In the genomic region with DNA sequence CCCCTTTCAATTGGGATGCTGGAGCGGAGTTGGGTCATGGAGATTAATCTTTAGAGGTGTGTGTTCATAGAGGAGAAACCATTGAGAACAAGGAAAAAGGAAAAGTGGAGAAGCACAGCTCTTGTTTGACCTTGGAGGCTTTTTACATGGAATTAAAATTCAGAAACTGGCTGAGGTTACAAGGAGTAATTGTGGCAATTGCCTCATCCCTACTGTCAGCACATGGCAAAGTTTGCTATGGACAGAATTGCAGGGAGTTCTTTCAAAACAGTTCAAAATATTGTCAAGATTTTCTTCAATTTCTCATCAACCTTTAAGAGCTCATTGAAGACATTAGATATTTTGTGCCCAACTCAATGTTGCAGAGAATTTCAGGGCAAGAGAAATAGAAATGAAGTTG, we compare ENCODE assay signal across 20 cellular contexts.
DNase-seq lines count a peak whose midpoint lies in the region; ATAC-seq and TF ChIP-seq lines count a peak whose summit lies in the region.
"Had no signal": no experiment of that assay in that cellular context is flagged by ENCODE, and none has a peak within 500 bp of the region (broad histone marks: within the 10 kb centered on the region; RNA-seq: fewer than 3 reads in every experiment).

No MANE protein-coding gene starts in this region.

- H3K36me3 Mint-ChIP-seq in activated T-helper 17 cell treated with anti-CD3 and anti-CD28 coated beads, Interleukin-2, amount 50 U/mL, for 72 hours (ENCODE audit: low read depth): no peaks in the 10 kb centered on the region
- H3K36me3 Mint-ChIP-seq: CD4-positive, alpha-beta memory T cell had no signal

- no TSS peak for BruUV-seq in OCI-LY7 (replicated peaks; lab: Mats Ljungman, UMichigan)

- no peaks in the 10 kb centered on the region for H3K27me3 Mint-ChIP-seq in activated T-helper 17 cell treated with anti-CD3 and anti-CD28 coated beads, Interleukin-2, amount 50 U/mL, for 72 hours
- H3K27me3 Mint-ChIP-seq: CD4-positive, alpha-beta memory T cell had no signal

- POLR2A ChIA-PET in OCI-LY7 (lab: Charles Lee): interaction anchor here (1.0 to 1.2 kb wide), 2 partner anchors 10 to 42 kb away, joined by 3 to 4 read pairs; no protein-coding TSS in a partner anchor

- H3K9me3 Mint-ChIP-seq in activated T-helper 17 cell treated with anti-CD3 and anti-CD28 coated beads, Interleukin-2, amount 50 U/mL, for 72 hours: peaks cover 2% of the 10 kb centered on the region

- H3K4me2 ChIP-seq in GM23248 (ENCODE audit: unreplicated experiment) (no peak overlapping the region), MM.1S (ENCODE audit: low read depth, low read length) (peak overlapping the region; percentile 15; the same call in 1 of the 2 replicates), OCI-LY7 (ENCODE audit: low read length) (no peak overlapping the region)

- H3F3A ChIP-seq in GM23248 (ENCODE audit: insufficient read depth) (no peaks in the 10 kb centered on the region; the same call in 1 of the 2 replicates), MM.1S (ENCODE audit: insufficient read depth, low read length) (no peaks in the 10 kb centered on the region)

- H3K4me3 ChIP-seq in GM23248: no peak overlapping the region
- H3K4me3 ChIP-seq in MM.1S (ENCODE audit: low read length): no peak overlapping the region
- no peak overlapping the region for H3K4me3 ChIP-seq in fibroblast of mammary gland (ENCODE audit: control insufficient read depth, low read depth, low read length)
- no peak overlapping the region for H3K4me3 ChIP-seq in tibial artery
- H3K4me3 ChIP-seq in OCI-LY7 (ENCODE audit: low read depth, low read length, poor library complexity, severe bottlenecking): no peak overlapping the region
- H3K4me3 ChIP-seq in ascending aorta: no peak overlapping the region
- H3K4me3 ChIP-seq: SJSA1 had no signal

- H4K20me1 ChIP-seq in GM23248 (ENCODE audit: insufficient read depth) (no peaks in the 10 kb centered on the region), MM.1S (ENCODE audit: insufficient read depth, low read length) (no peaks in the 10 kb centered on the region), OCI-LY7 (ENCODE audit: insufficient read depth, low read length) (no peaks in the 10 kb centered on the region)

- no peak overlapping the region; the same call in 1 of the 2 replicates for H3K27ac ChIP-seq in GM23248
- no peak overlapping the region for H3K27ac ChIP-seq in MM.1S (ENCODE audit: low read length)
- H3K27ac ChIP-seq in tibial artery: no peak overlapping the region
- no peak overlapping the region for H3K27ac ChIP-seq in OCI-LY7 (ENCODE audit: low read depth, low read length, poor library complexity, severe bottlenecking)
- no peak overlapping the region for H3K27ac ChIP-seq in ascending aorta
- H3K27ac ChIP-seq: SJSA1 had no signal

- H3K9me2 ChIP-seq in GM23248 (ENCODE audit: insufficient read depth) (no peaks in the 10 kb centered on the region), MM.1S (replicated peaks; ENCODE audit: insufficient read depth, low read length) (no peaks in the 10 kb centered on the region), OCI-LY7 (ENCODE audit: insufficient read depth, low read length) (no peaks in the 10 kb centered on the region)

- in situ Hi-C loops in GM23248 (cut with MboI): no loop called here

- H3K79me2 ChIP-seq in GM23248 (ENCODE audit: insufficient read depth) (no peaks in the 10 kb centered on the region), MM.1S (ENCODE audit: low read length) (no peaks in the 10 kb centered on the region), OCI-LY7 (ENCODE audit: insufficient read depth, low read depth, low read length) (no peaks in the 10 kb centered on the region)

- CTCF ChIA-PET in OCI-LY7 (lab: Charles Lee; ENCODE audit: unreplicated experiment): no interaction called here

- H3K4me1 ChIP-seq in GM23248 (ENCODE audit: insufficient read depth): peaks cover 29% of the 10 kb centered on the region
- peaks cover 19% of the 10 kb centered on the region for H3K4me1 ChIP-seq in MM.1S (ENCODE audit: low read length)
- peaks cover 0 to 20% (median 14%) of the 10 kb centered on the region in 4 donors for H3K4me1 ChIP-seq in tibial artery
- H3K4me1 ChIP-seq in OCI-LY7 (ENCODE audit: insufficient read depth, low read length, poor library complexity, severe bottlenecking): peaks cover 3% of the 10 kb centered on the region
- peaks cover 0 to 3% of the 10 kb centered on the region in 2 donors for H3K4me1 ChIP-seq in ascending aorta
- H3K4me1 ChIP-seq: SJSA1 had no signal

- H3K9me3 ChIP-seq in GM23248 (ENCODE audit: low read depth) (no peaks in the 10 kb centered on the region), MM.1S (replicated peaks; ENCODE audit: insufficient read depth, low read length) (no peaks in the 10 kb centered on the region), tibial artery (no peaks in the 10 kb centered on the region), OCI-LY7 (ENCODE audit: low read length) (no peaks in the 10 kb centered on the region), ascending aorta (no peaks in the 10 kb centered on the region)
- H3K9me3 ChIP-seq: SJSA1 had no signal

- H3K27ac Mint-ChIP-seq in activated T-helper 17 cell treated with anti-CD3 and anti-CD28 coated beads, Interleukin-2, amount 50 U/mL, for 72 hours: no peak overlapping the region
- H3K27ac Mint-ChIP-seq: CD4-positive, alpha-beta memory T cell had no signal

- peak; percentile 37 for DNase-seq in GM23248
- DNase-seq in MM.1S: no peak
- DNase-seq in fibroblast of mammary gland (ENCODE audit: low read depth): peak; percentile 30
- DNase-seq in myocyte (ENCODE audit: low read depth): peak; percentile 42
- DNase-seq in tibial artery: no peak
- no peak for DNase-seq in OCI-LY7 (ENCODE audit: low spot score)
- no peak for DNase-seq in ascending aorta (ENCODE audit: low spot score in 2 of 2)
- DNase-seq: AML-193; CD4-positive, alpha-beta memory T cell; GDM1; GOT3; Karpas-422; MV-4-11; NCI-H1436 treated with DMSO at 0.1 percent for 48 hours; NCI-H2081 treated with DMSO at 0.1 percent for 48 hours; NCI-H2227 treated with DMSO at 0.1 percent for 48 hours; NCI-H524 treated with DMSO at 0.1 percent for 48 hours; OCI-M1 had no signal

- no peak overlapping the region for H2AFZ ChIP-seq in GM23248
- no peak overlapping the region for H2AFZ ChIP-seq in MM.1S (ENCODE audit: low read length)
- no peak overlapping the region for H2AFZ ChIP-seq in OCI-LY7 (ENCODE audit: low read length)

- no peak overlapping the region for H3K4me3 Mint-ChIP-seq in activated T-helper 17 cell treated with anti-CD3 and anti-CD28 coated beads, Interleukin-2, amount 50 U/mL, for 72 hours
- H3K4me3 Mint-ChIP-seq: CD4-positive, alpha-beta memory T cell had no signal

- H3K27me3 ChIP-seq in GM23248 (replicated peaks; ENCODE audit: insufficient read depth) (no peaks in the 10 kb centered on the region), MM.1S (replicated peaks; ENCODE audit: insufficient read depth, low read length) (no peaks in the 10 kb centered on the region), tibial artery (no peaks in the 10 kb centered on the region), ascending aorta (no peaks in the 10 kb centered on the region)
- H3K27me3 ChIP-seq: SJSA1 had no signal

- H3K9ac ChIP-seq in GM23248 (no peak overlapping the region), MM.1S (ENCODE audit: low read length) (no peak overlapping the region)

- ATAC-seq in activated T-helper 17 cell treated with anti-CD3 and anti-CD28 coated beads, Interleukin-2, amount 50 U/mL, for 72 hours (replicated peaks): no peak

- no peaks in the 10 kb centered on the region for H3K4me1 Mint-ChIP-seq in activated T-helper 17 cell treated with anti-CD3 and anti-CD28 coated beads, Interleukin-2, amount 50 U/mL, for 72 hours
- H3K4me1 Mint-ChIP-seq: CD4-positive, alpha-beta memory T cell had no signal

- TF ChIP-seq CTCF in MM.1S (IDR thresholded peaks at IDR 0.05; ENCODE audit: low read length): no peak
- no peak for TF ChIP-seq CTCF in fibroblast of mammary gland (conservative IDR thresholded peaks at IDR 0.05; ENCODE audit: control insufficient read depth, insufficient read depth, low read depth, low read length)
- no peak for TF ChIP-seq CTCF in tibial artery (IDR thresholded peaks at IDR 0.05)
- no peak for TF ChIP-seq CTCF in OCI-LY7 (conservative IDR thresholded peaks at IDR 0.05; ENCODE audit: low read length)
- no peak for TF ChIP-seq CTCF in ascending aorta (IDR thresholded peaks at IDR 0.05)

- H3K36me3 ChIP-seq in GM23248 (ENCODE audit: low read depth) (no peaks in the 10 kb centered on the region), MM.1S (replicated peaks; ENCODE audit: insufficient read depth, low read length) (no peaks in the 10 kb centered on the region), tibial artery (no peaks in the 10 kb centered on the region), OCI-LY7 (ENCODE audit: insufficient read depth, low read length) (no peaks in the 10 kb centered on the region), ascending aorta (no peaks in the 10 kb centered on the region)
- H3K36me3 ChIP-seq: SJSA1 had no signal

- 94 to 100% methylated on average over 1 of the region's 1 CpG for WGBS in GM23248 (ENCODE audit: low coverage in 1 of 2, low lambda C conversion rate in 2 of 2, missing lambda C conversion rate in 2 of 2), 2 experiments

- intact Hi-C loops in tibial artery (cut with DNase I; ENCODE audit: low total_unique reads): no loop called here
- intact Hi-C loops in OCI-LY7 (cut with micrococcal nuclease; ENCODE audit: unreplicated experiment): loop anchor here (10.0 kb wide), 1 partner anchor 336 kb away; no protein-coding TSS in a partner anchor
- intact Hi-C loops in ascending aorta (cut with DNase I): loop anchor here (10.0 kb wide), 1 partner anchor 336 kb away; no protein-coding TSS in a partner anchor

Comparison
In these comparisons a context has a peak if more than half of its experiments do, and no peak if none do; other contexts are left out.
1. DNase-seq: peak in GM23248 (single experiment), fibroblast of mammary gland (single experiment) and myocyte (single experiment); none in MM.1S (single experiment), tibial artery (0 of 2), OCI-LY7 (single experiment) and ascending aorta (0 of 2).